In the genomic region with DNA sequence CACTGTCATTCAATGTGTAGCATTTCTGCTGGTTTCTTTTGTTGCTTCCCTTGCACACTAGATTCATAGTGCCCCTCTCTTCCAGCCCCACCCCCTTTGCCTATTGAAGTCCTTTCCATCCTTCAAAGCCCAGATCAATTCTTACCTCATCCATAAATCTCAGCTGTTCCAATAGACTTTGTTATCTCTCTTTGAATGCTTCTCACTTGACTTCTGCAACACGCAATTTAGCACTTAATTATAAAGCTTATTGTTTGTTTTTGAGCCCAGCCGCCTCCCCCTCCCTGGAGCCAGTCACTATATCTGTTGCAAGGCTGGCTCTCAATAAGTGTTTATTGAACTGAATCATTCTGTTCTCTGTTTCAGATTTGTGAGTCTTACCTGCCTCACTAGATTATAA, we compare ENCODE assay signal across 21 cellular contexts.
DNase-seq lines count a peak whose midpoint lies in the region; ATAC-seq and TF ChIP-seq lines count a peak whose summit lies in the region.
"Had no signal": no experiment of that assay in that cellular context is flagged by ENCODE, and none has a peak within 500 bp of the region (broad histone marks: within the 10 kb centered on the region; RNA-seq: fewer than 3 reads in every experiment).

No MANE protein-coding gene starts in this region.

- no peaks in the 10 kb centered on the region for H3K36me3 Mint-ChIP-seq in natural killer cell treated with Interleukin-12 subunit alpha and Interleukin-12 subunit beta and Interleukin-15 and Interleukin-18, amount 100 ng/mL, for 72 hours
- H3K36me3 Mint-ChIP-seq in natural killer cell (no peaks in the 10 kb centered on the region), glutamatergic neuron (ENCODE audit: unreplicated experiment) (peaks cover 6% of the 10 kb centered on the region)

- TF ChIP-seq CTCF in natural killer cell (IDR thresholded peaks at IDR 0.05) = no peak
- no peak for TF ChIP-seq CTCF in glutamatergic neuron (IDR thresholded peaks at IDR 0.05; ENCODE audit: partially characterized antibody, unreplicated experiment)

- H3K4me1 Mint-ChIP-seq in natural killer cell treated with Interleukin-12 subunit alpha and Interleukin-12 subunit beta and Interleukin-15 and Interleukin-18, amount 100 ng/mL, for 72 hours (ENCODE audit: low read depth in 2 of 2) = peaks cover 4 to 9% of the 10 kb centered on the region in 2 donors
- no peaks in the 10 kb centered on the region for H3K4me1 Mint-ChIP-seq in natural killer cell
- peaks cover 10% of the 10 kb centered on the region for H3K4me1 Mint-ChIP-seq in glutamatergic neuron (ENCODE audit: low read depth, unreplicated experiment)

- ATAC-seq in natural killer cell treated with Interleukin-12 subunit alpha and Interleukin-12 subunit beta and Interleukin-15 and Interleukin-18, amount 100 ng/mL, for 72 hours = no peak
- ATAC-seq in natural killer cell = no peak
- ATAC-seq: A549; gastrocnemius medialis; left lobe of liver; right cardiac atrium; stimulated activated memory B cell treated with anti-CD40 and anti-IgM and Interleukin-4, amounts not matched to agents 10 μg/mL and 1 μg/mL and 100 μg/mL, for 72 hours had no signal

- H3K4me3 Mint-ChIP-seq in natural killer cell treated with Interleukin-12 subunit alpha and Interleukin-12 subunit beta and Interleukin-15 and Interleukin-18, amount 100 ng/mL, for 72 hours = no peak overlapping the region
- H3K4me3 Mint-ChIP-seq in natural killer cell (no peak overlapping the region), glutamatergic neuron (ENCODE audit: unreplicated experiment) (peak overlapping the region; percentile 7)
- H3K4me3 Mint-ChIP-seq: stimulated activated memory B cell treated with anti-CD40 and anti-IgM and Interleukin-4, amounts not matched to agents 10 μg/mL and 1 μg/mL and 100 μg/mL, for 72 hours had no signal

- no peak for DNase-seq in natural killer cell treated with Interleukin-12 subunit alpha and Interleukin-12 subunit beta and Interleukin-15 and Interleukin-18, amount 100 ng/mL, for 72 hours (ENCODE audit: low spot score)
- DNase-seq in natural killer cell = no peak
- DNase-seq in NCI-H510A (lab: John Stamatoyannopoulos, UW) = peak; percentile 72
- no peak for DNase-seq in glutamatergic neuron
- no peak for DNase-seq in HuH-7.5 (ENCODE audit: low spot score)
- DNase-seq in activated effector memory CD4-positive, alpha-beta T cell treated with Interleukin-2 at 50 U/mL for 16 hours = no peak
- DNase-seq in ecto neural progenitor cell (ENCODE audit: low spot score) = no peak
- DNase-seq in SKM-1 treated with dmso at 0.1 percent for 144 hours (lab: John Stamatoyannopoulos, UW; ENCODE audit: unreplicated experiment) = no peak
- DNase-seq: activated CD4-positive, alpha-beta T cell treated with anti-CD3 and anti-CD28 coated beads for 1 hour; central memory CD4-positive, alpha-beta T cell; erythroblast; gastrocnemius medialis; NCI-H446; occipital lobe; right cardiac atrium; stimulated activated CD4-positive, alpha-beta T cell treated with anti-CD3 and anti-CD28 coated beads, Interleukin-15, amount 100 ng/mL, for 24 hours; T-helper 9 cell; tibial artery had no signal

- peak overlapping the region; percentile 11 to 40 for H3K27ac Mint-ChIP-seq in natural killer cell treated with Interleukin-12 subunit alpha and Interleukin-12 subunit beta and Interleukin-15 and Interleukin-18, amount 100 ng/mL, for 72 hours
- H3K27ac Mint-ChIP-seq in natural killer cell (no peak overlapping the region), glutamatergic neuron (ENCODE audit: unreplicated experiment) (peak overlapping the region; percentile 59)
- H3K27ac Mint-ChIP-seq: stimulated activated memory B cell treated with anti-CD40 and anti-IgM and Interleukin-4, amounts not matched to agents 10 μg/mL and 1 μg/mL and 100 μg/mL, for 72 hours had no signal

- H3K9me3 Mint-ChIP-seq in natural killer cell treated with Interleukin-12 subunit alpha and Interleukin-12 subunit beta and Interleukin-15 and Interleukin-18, amount 100 ng/mL, for 72 hours = no peaks in the 10 kb centered on the region
- H3K9me3 Mint-ChIP-seq in natural killer cell (no peaks in the 10 kb centered on the region), glutamatergic neuron (ENCODE audit: unreplicated experiment) (peaks cover 2% of the 10 kb centered on the region)
- H3K9me3 Mint-ChIP-seq: stimulated activated memory B cell treated with anti-CD40 and anti-IgM and Interleukin-4, amounts not matched to agents 10 μg/mL and 1 μg/mL and 100 μg/mL, for 72 hours had no signal

- intact Hi-C loops in natural killer cell (cut with micrococcal nuclease) = no loop called here

- H3K27me3 Mint-ChIP-seq in natural killer cell treated with Interleukin-12 subunit alpha and Interleukin-12 subunit beta and Interleukin-15 and Interleukin-18, amount 100 ng/mL, for 72 hours = no peaks in the 10 kb centered on the region
- H3K27me3 Mint-ChIP-seq in natural killer cell (ENCODE audit: low read depth in 2 of 2) = peaks cover 0 to 4% of the 10 kb centered on the region in 2 donors
- peaks cover 3% of the 10 kb centered on the region for H3K27me3 Mint-ChIP-seq in glutamatergic neuron (ENCODE audit: unreplicated experiment)
- H3K27me3 Mint-ChIP-seq: stimulated activated memory B cell treated with anti-CD40 and anti-IgM and Interleukin-4, amounts not matched to agents 10 μg/mL and 1 μg/mL and 100 μg/mL, for 72 hours had no signal

Comparison
In these comparisons a context has a peak if more than half of its experiments do, and no peak if none do; other contexts are left out.
1. H3K27ac Mint-ChIP-seq: peak in natural killer cell treated with Interleukin-12 subunit alpha and Interleukin-12 subunit beta and Interleukin-15 and Interleukin-18, amount 100 ng/mL, for 72 hours (2 of 2) and glutamatergic neuron (single experiment); none in natural killer cell (0 of 2).